8 cellular contexts compared by ENCODE assay signal in the genomic region with DNA sequence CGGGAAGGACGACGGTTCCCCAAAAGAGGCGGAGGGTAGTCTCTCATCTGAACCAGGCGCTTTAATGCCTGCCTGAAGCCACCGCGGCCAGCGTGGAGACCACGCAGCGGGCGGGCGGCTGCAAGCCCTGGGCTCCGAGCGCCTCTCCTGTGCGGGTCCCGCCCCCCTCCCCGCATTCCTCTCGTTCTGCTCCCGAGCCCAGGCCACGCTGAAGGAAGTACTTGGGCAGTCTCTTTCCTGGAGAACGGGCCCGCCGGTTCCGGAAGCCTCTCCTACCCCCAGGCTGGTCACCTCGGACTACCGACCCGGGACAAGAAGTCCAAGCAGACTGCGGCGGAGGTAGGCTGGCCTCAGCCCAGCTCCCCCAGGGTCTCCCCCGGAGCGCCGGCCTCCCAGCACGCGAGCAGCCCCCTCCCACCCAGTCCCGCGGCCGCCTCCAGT. TPM values are rescaled to one million over a fixed set of nuclear protein-coding genes. Genes with fewer than 3 reads are reported as not detected.
DNase-seq lines count a peak whose midpoint lies in the region; ATAC-seq and TF ChIP-seq lines count a peak whose summit lies in the region.

No MANE protein-coding gene starts in this region.

- peaks cover 0 to 9% of the 10 kb centered on the region in 2 donors for H3K4me1 ChIP-seq in ascending aorta
- H3K4me1 ChIP-seq in rectal smooth muscle tissue (ENCODE audit: control insufficient read depth, insufficient read depth, low read length) = no peaks in the 10 kb centered on the region

- DNase-seq in DMS114 treated with DMSO at 0.1 percent for 48 hours (lab: John Stamatoyannopoulos, UW; ENCODE audit: unreplicated experiment) = peak; percentile 42
- peak; percentile 49 for DNase-seq in KBM-7
- peak in 1 of 2 donors; percentile 83 for DNase-seq in ascending aorta (ENCODE audit: low spot score in 2 of 2)
- no peak for DNase-seq in left ventricle myocardium superior
- DNase-seq in NCI-H2029 treated with DMSO at 0.1 percent for 48 hours (lab: John Stamatoyannopoulos, UW) = no peak
- DNase-seq in NCI-H128 (lab: John Stamatoyannopoulos, UW; ENCODE audit: unreplicated experiment) = no peak

- in situ Hi-C loops in KBM-7 (cut with MboI; ENCODE audit: low pct_unique_long_range_greater_than_20kb, low sequenced_read_pairs) = no loop called here

- ATAC-seq in GM19438 (IDR thresholded peaks at IDR 0.05; ENCODE audit: low read depth, unreplicated experiment) (peak; percentile 18), left ventricle myocardium superior (peak; percentile 65)

- H3K4me3 ChIP-seq in ascending aorta (peak overlapping the region; percentile 68 to 97), rectal smooth muscle tissue (ENCODE audit: low read length) (peak overlapping the region; percentile 72)

- TF ChIP-seq CTCF in ascending aorta (IDR thresholded peaks at IDR 0.05) = no peak

- H3K27ac ChIP-seq in ascending aorta (peak overlapping the region; percentile 94 to 96), rectal smooth muscle tissue (ENCODE audit: low read depth, low read length) (peak overlapping the region; percentile 91)

- H3K9me3 ChIP-seq in ascending aorta = no peaks in the 10 kb centered on the region

- H3K36me3 ChIP-seq in ascending aorta (no peaks in the 10 kb centered on the region), rectal smooth muscle tissue (ENCODE audit: control insufficient read depth, insufficient read depth, low read length) (no peaks in the 10 kb centered on the region)

- no peak overlapping the region for H3K9ac ChIP-seq in rectal smooth muscle tissue (ENCODE audit: low read length)

- intact Hi-C loops in ascending aorta (cut with DNase I) (loop anchor here (2.0 to 5.0 kb wide), 9 partner anchors 51 to 477 kb away; partner anchors contain the start of genes CSNK1G3, SNX2 and SNX24), left ventricle myocardium superior (cut with micrococcal nuclease) (no loop called here)

- H3K27me3 ChIP-seq in ascending aorta = no peaks in the 10 kb centered on the region
- H3K27me3 ChIP-seq in rectal smooth muscle tissue (ENCODE audit: control insufficient read depth, insufficient read depth, low read length) = no peaks in the 10 kb centered on the region

RNA-seq across cellular contexts. Expression of gene PPIC, which starts 0.6 kb away (rescaled TPM):
- total RNA-seq in ascending aorta (29.3 TPM), left ventricle myocardium superior (52.2 TPM)

RNA-seq across cellular contexts. Expression of gene PRDM6, which starts 53.1 kb away (rescaled TPM):
- 8.4 TPM for total RNA-seq in ascending aorta
- 0.27 TPM for total RNA-seq in left ventricle myocardium superior

Comparison
In these comparisons a context has a peak if more than half of its experiments do, and no peak if none do; other contexts are left out.
1. DNase-seq: peak in DMS114 treated with DMSO at 0.1 percent for 48 hours (single experiment) and KBM-7 (single experiment); none in left ventricle myocardium superior (single experiment), NCI-H2029 treated with DMSO at 0.1 percent for 48 hours (single experiment) and NCI-H128 (single experiment).